ENCODE assay signal across 16 cellular contexts in genomic region chr1:218837051-218837450, GRCh38.
"Had no signal": no experiment of that assay in that cellular context is flagged by ENCODE, and none has a peak within 500 bp of the region (broad histone marks: within the 10 kb centered on the region; RNA-seq: fewer than 3 reads in every experiment).

No MANE protein-coding gene starts in this region.

- H3K4me1 Mint-ChIP-seq: immature natural killer cell, nephron progenitor cell had no signal

- H3K4me3 ChIP-seq: prostate gland, transverse colon had no signal

- H3K4me1 ChIP-seq: prostate gland, transverse colon had no signal

- H3K27ac Mint-ChIP-seq: immature natural killer cell; nephron progenitor cell; T-helper 2 cell treated with Interferon-gamma antibody and Interleukin-4, amounts not matched to agents 5 μg/mL and 100 μg/mL, for 36 hours had no signal

- H3K9me3 ChIP-seq: prostate gland, transverse colon had no signal

- H3K27me3 ChIP-seq: transverse colon had no signal

- DNase-seq: activated CD4-positive, alpha-beta T cell treated with anti-CD3 and anti-CD28 coated beads, Interleukin-2, amount 50 U/mL, for 1 hour; activated naive CD4-positive, alpha-beta T cell treated with anti-CD3 and anti-CD28 coated beads, Interleukin-2, amount 50 U/mL, for 16 hours; activated T-cell treated with anti-CD3 and anti-CD28 coated beads for 4 hours; caudate nucleus; head of caudate nucleus; immature natural killer cell; nephron progenitor cell; small intestine; stimulated activated CD4-positive, alpha-beta T cell treated with anti-CD3 and anti-CD28 coated beads, Interleukin-4, amount 100 ng/mL, for 24 hours; stimulated activated naive CD4-positive, alpha-beta T cell; SW 1271; transverse colon had no signal

- H3K27ac ChIP-seq: prostate gland, transverse colon had no signal

- H3K36me3 ChIP-seq: prostate gland, transverse colon had no signal

- ATAC-seq: activated CD4-positive, CD25-positive, alpha-beta regulatory T cell treated with anti-CD3 and anti-CD28 coated beads, Interleukin-2, amount 50 U/mL, for 24 hours; right cardiac atrium had no signal

- H3K4me3 Mint-ChIP-seq: immature natural killer cell; nephron progenitor cell; T-helper 2 cell treated with Interferon-gamma antibody and Interleukin-4, amounts not matched to agents 5 μg/mL and 100 μg/mL, for 36 hours had no signal
